Comparison of ENCODE assay signal across 8 cellular contexts in genomic region chr6:161439093-161439492, GRCh38.
DNase-seq lines count a peak whose midpoint lies in the region; ATAC-seq and TF ChIP-seq lines count a peak whose summit lies in the region.

No MANE protein-coding gene starts in this region.

- DNase-seq in DMS53 treated with DMSO at 0.1 percent for 48 hours (lab: John Stamatoyannopoulos, UW; ENCODE audit: unreplicated experiment) (peak; percentile 73), NCI-H526 (lab: John Stamatoyannopoulos, UW) (peak; percentile 89 to 95), choroid plexus epithelial cell (ENCODE audit: low read depth) (peak; percentile 94), osteocyte (ENCODE audit: extremely low spot score, unreplicated experiment) (no peak), glutamatergic neuron (no peak)
- no peak for DNase-seq in activated CD8-positive, alpha-beta memory T cell treated with anti-CD3 and anti-CD28 coated beads, Interleukin-2, amount 10 ng/mL, durations not matched to agents 7 days and 5 days

- no peak for ATAC-seq in activated CD8-positive, alpha-beta memory T cell treated with anti-CD3 and anti-CD28 coated beads, Interleukin-2, amount 10 ng/mL, durations not matched to agents 7 days and 5 days
- ATAC-seq in GM19328 (IDR thresholded peaks at IDR 0.05; ENCODE audit: unreplicated experiment) (no peak), GM21360 (IDR thresholded peaks at IDR 0.05; ENCODE audit: unreplicated experiment) (no peak)

- CTCF ChIA-PET in activated CD8-positive, alpha-beta memory T cell treated with anti-CD3 and anti-CD28 coated beads, Interleukin-2, amount 10 ng/mL, durations not matched to agents 7 days and 5 days (lab: Charles Lee), result interaction anchor here (1.2 to 2.5 kb wide), 2 partner anchors 8 to 21 kb away, joined by 3 to 14 read pairs; no protein-coding TSS in a partner anchor

- H3K27ac Mint-ChIP-seq in osteocyte (ENCODE audit: unreplicated experiment), result peak overlapping the region; percentile 88
- no peak overlapping the region for H3K27ac Mint-ChIP-seq in glutamatergic neuron (ENCODE audit: unreplicated experiment)
- H3K27ac Mint-ChIP-seq in activated CD8-positive, alpha-beta memory T cell treated with anti-CD3 and anti-CD28 coated beads, Interleukin-2, amount 10 ng/mL, durations not matched to agents 7 days and 5 days, result no peak overlapping the region

- H3K4me3 Mint-ChIP-seq in osteocyte (ENCODE audit: unreplicated experiment) (peak overlapping the region; percentile 8), glutamatergic neuron (ENCODE audit: unreplicated experiment) (no peak overlapping the region)
- H3K4me3 Mint-ChIP-seq in activated CD8-positive, alpha-beta memory T cell treated with anti-CD3 and anti-CD28 coated beads, Interleukin-2, amount 10 ng/mL, durations not matched to agents 7 days and 5 days, result no peak overlapping the region

- H3K36me3 Mint-ChIP-seq in osteocyte (ENCODE audit: unreplicated experiment) (peaks cover 3% of the 10 kb centered on the region), glutamatergic neuron (ENCODE audit: unreplicated experiment) (peaks cover 5% of the 10 kb centered on the region)
- no peaks in the 10 kb centered on the region for H3K36me3 Mint-ChIP-seq in activated CD8-positive, alpha-beta memory T cell treated with anti-CD3 and anti-CD28 coated beads, Interleukin-2, amount 10 ng/mL, durations not matched to agents 7 days and 5 days

- TF ChIP-seq CTCF in choroid plexus epithelial cell (conservative IDR thresholded peaks at IDR 0.05; ENCODE audit: low read depth, low read length) (no peak), osteocyte (IDR thresholded peaks at IDR 0.05) (no peak), glutamatergic neuron (IDR thresholded peaks at IDR 0.05; ENCODE audit: partially characterized antibody, unreplicated experiment) (no peak)

- H3K27me3 Mint-ChIP-seq in osteocyte (ENCODE audit: unreplicated experiment) (no peaks in the 10 kb centered on the region), glutamatergic neuron (ENCODE audit: unreplicated experiment) (peaks cover 1% of the 10 kb centered on the region)
- no peaks in the 10 kb centered on the region for H3K27me3 Mint-ChIP-seq in activated CD8-positive, alpha-beta memory T cell treated with anti-CD3 and anti-CD28 coated beads, Interleukin-2, amount 10 ng/mL, durations not matched to agents 7 days and 5 days

- peaks cover 43% of the 10 kb centered on the region for H3K4me1 Mint-ChIP-seq in osteocyte (ENCODE audit: unreplicated experiment)
- peaks cover 5% of the 10 kb centered on the region for H3K4me1 Mint-ChIP-seq in glutamatergic neuron (ENCODE audit: low read depth, unreplicated experiment)
- H3K4me1 Mint-ChIP-seq in activated CD8-positive, alpha-beta memory T cell treated with anti-CD3 and anti-CD28 coated beads, Interleukin-2, amount 10 ng/mL, durations not matched to agents 7 days and 5 days, result peaks cover 8% of the 10 kb centered on the region

- H3K9me3 Mint-ChIP-seq in osteocyte (ENCODE audit: unreplicated experiment), result no peaks in the 10 kb centered on the region
- peaks cover 2% of the 10 kb centered on the region for H3K9me3 Mint-ChIP-seq in glutamatergic neuron (ENCODE audit: unreplicated experiment)
- H3K9me3 Mint-ChIP-seq in activated CD8-positive, alpha-beta memory T cell treated with anti-CD3 and anti-CD28 coated beads, Interleukin-2, amount 10 ng/mL, durations not matched to agents 7 days and 5 days (ENCODE audit: low read depth), result no peaks in the 10 kb centered on the region

- no peak overlapping the region for H3K4me3 ChIP-seq in choroid plexus epithelial cell (ENCODE audit: low read depth, low read length)

Comparison
In these comparisons a context has a peak if more than half of its experiments do, and no peak if none do; other contexts are left out.
1. DNase-seq: peak in DMS53 treated with DMSO at 0.1 percent for 48 hours (single experiment), NCI-H526 (2 of 2) and choroid plexus epithelial cell (single experiment); none in osteocyte (single experiment), glutamatergic neuron (single experiment) and activated CD8-positive, alpha-beta memory T cell treated with anti-CD3 and anti-CD28 coated beads, Interleukin-2, amount 10 ng/mL, durations not matched to agents 7 days and 5 days (single experiment).